In genomic region chr5:23412011-23412410, GRCh38 we compare ENCODE assay signal across 28 cellular contexts.
DNase-seq lines count a peak whose midpoint lies in the region; ATAC-seq and TF ChIP-seq lines count a peak whose summit lies in the region.
"Had no signal": no experiment of that assay in that cellular context is flagged by ENCODE, and none has a peak within 500 bp of the region (broad histone marks: within the 10 kb centered on the region; RNA-seq: fewer than 3 reads in every experiment).

No MANE protein-coding gene starts in this region.

- H3K9me3 Mint-ChIP-seq in CD8-positive, alpha-beta T cell: peaks cover 30% of the 10 kb centered on the region
- H3K9me3 Mint-ChIP-seq in CD14-positive monocyte: peaks cover 0 to 10% (median 0%) of the 10 kb centered on the region in 7 donors
- H3K9me3 Mint-ChIP-seq: nephron progenitor cell had no signal

- peak overlapping the region; percentile 73 for H2AFZ ChIP-seq in PC-9

- no peak overlapping the region for H3K4me3 Mint-ChIP-seq in CD8-positive, alpha-beta T cell
- no peak overlapping the region for H3K4me3 Mint-ChIP-seq in CD14-positive monocyte
- H3K4me3 Mint-ChIP-seq: activated CD4-positive, alpha-beta T cell treated with anti-CD3 and anti-CD28 coated beads, Interleukin-2, amount 10 ng/mL, durations not matched to agents 24 days and 14 days; activated naive CD4-positive, alpha-beta T cell treated with anti-CD3 and anti-CD28 coated beads, Interleukin-2, amount 50 U/mL, for 24 hours; nephron progenitor cell; stimulated activated memory B cell treated with anti-CD40 and anti-IgM and Interleukin-4, amounts not matched to agents 10 μg/mL and 1 μg/mL and 100 μg/mL, for 72 hours; T-cell; WTC11 had no signal

- H3K9me2 ChIP-seq in PC-9 (ENCODE audit: insufficient read depth): no peaks in the 10 kb centered on the region

- BruUV-seq in PC-9 (replicated peaks; lab: Mats Ljungman, UMichigan): no TSS peak

- H3K4me1 ChIP-seq in PC-9 (replicated peaks; ENCODE audit: insufficient read depth) (peaks cover 20% of the 10 kb centered on the region), heart right ventricle (no peaks in the 10 kb centered on the region)
- no peaks in the 10 kb centered on the region for H3K4me1 ChIP-seq in CD8-positive, alpha-beta T cell (ENCODE audit: insufficient read depth, low read length)
- H3K4me1 ChIP-seq: BE2C, SJCRH30 had no signal

- intact Hi-C loops in PC-9 (cut with micrococcal nuclease; ENCODE audit: unreplicated experiment): no loop called here
- intact Hi-C loops in heart right ventricle (cut with DNase I): no loop called here
- intact Hi-C loops in CD8-positive, alpha-beta T cell (cut with DNase I, micrococcal nuclease): no loop called here
- intact Hi-C loops in CD14-positive monocyte (cut with micrococcal nuclease): no loop called here

- H3K27ac ChIP-seq in PC-9: peak overlapping the region; percentile 58; the same call in 1 of the 2 replicates
- no peak overlapping the region for H3K27ac ChIP-seq in heart right ventricle
- no peak overlapping the region for H3K27ac ChIP-seq in CD8-positive, alpha-beta T cell (ENCODE audit: low read depth, low read length)
- H3K27ac ChIP-seq: brain microvascular endothelial cell, SJCRH30 had no signal

- TF ChIP-seq CTCF in PC-9 (conservative IDR thresholded peaks at IDR 0.05): no peak
- no peak for TF ChIP-seq CTCF in fibroblast of mammary gland (conservative IDR thresholded peaks at IDR 0.05; ENCODE audit: control insufficient read depth, insufficient read depth, low read depth, low read length)
- TF ChIP-seq CTCF in heart right ventricle (IDR thresholded peaks at IDR 0.05): no peak
- TF ChIP-seq CTCF in CD8-positive, alpha-beta T cell (IDR thresholded peaks at IDR 0.05): no peak
- TF ChIP-seq CTCF in CD14-positive monocyte (IDR thresholded peaks at IDR 0.05): no peak

- H3F3A ChIP-seq in PC-9 (ENCODE audit: insufficient read depth, low read depth): peaks cover 5% of the 10 kb centered on the region; the same call in 1 of the 2 replicates

- H3K4me2 ChIP-seq in PC-9: peak overlapping the region; percentile 75

- DNase-seq in DMS53 treated with DMSO at 0.1 percent for 48 hours (lab: John Stamatoyannopoulos, UW; ENCODE audit: unreplicated experiment): peak; percentile 4
- DNase-seq in HT-29 (ENCODE audit: low spot score): peak; percentile 8
- peak in 1 of 2 experiments; percentile 80 for DNase-seq in PC-9
- DNase-seq in fibroblast of mammary gland (ENCODE audit: low read depth): peak; percentile 18
- DNase-seq in heart right ventricle: no peak
- no peak for DNase-seq in CD8-positive, alpha-beta T cell
- DNase-seq in CD14-positive monocyte (ENCODE audit: low spot score): no peak
- DNase-seq: activated CD4-positive, alpha-beta T cell treated with anti-CD3 and anti-CD28 coated beads, Interleukin-2, amount 10 ng/mL, durations not matched to agents 24 days and 14 days; activated CD8-positive, alpha-beta memory T cell treated with anti-CD3 and anti-CD28 coated beads for 24 hours; activated T-cell treated with anti-CD3 and anti-CD28 coated beads for 4 hours; amniotic stem cell; BE2C; brain microvascular endothelial cell; DMS153; hypothalamus; left cardiac atrium; NCI-H1417; NCI-H2029 treated with DMSO at 0.1 percent for 48 hours; nephron progenitor cell; SJCRH30; T-cell had no signal

- H3K79me2 ChIP-seq in PC-9 (ENCODE audit: low read depth): no peaks in the 10 kb centered on the region

- H3K27me3 ChIP-seq in PC-9 (ENCODE audit: insufficient read depth, low read depth) (no peaks in the 10 kb centered on the region), heart right ventricle (no peaks in the 10 kb centered on the region)
- H3K27me3 ChIP-seq in CD8-positive, alpha-beta T cell (ENCODE audit: insufficient read depth, low read length): no peaks in the 10 kb centered on the region
- H3K27me3 ChIP-seq: BE2C, brain microvascular endothelial cell, SJCRH30 had no signal

- WGBS in heart right ventricle, 2 donors: 70 to 87% methylated on average over 2 of the region's 2 CpGs

- H3K36me3 Mint-ChIP-seq in CD8-positive, alpha-beta T cell: no peaks in the 10 kb centered on the region
- no peaks in the 10 kb centered on the region for H3K36me3 Mint-ChIP-seq in CD14-positive monocyte
- H3K36me3 Mint-ChIP-seq: activated naive CD4-positive, alpha-beta T cell treated with anti-CD3 and anti-CD28 coated beads, Interleukin-2, amount 50 U/mL, for 24 hours; stimulated activated memory B cell treated with anti-CD40 and anti-IgM and Interleukin-4, amounts not matched to agents 10 μg/mL and 1 μg/mL and 100 μg/mL, for 72 hours; T-cell had no signal

- no peaks in the 10 kb centered on the region for H3K27me3 Mint-ChIP-seq in CD8-positive, alpha-beta T cell (ENCODE audit: low read depth)
- H3K27me3 Mint-ChIP-seq in CD14-positive monocyte (ENCODE audit: low read depth in 3 of 3): no peaks in the 10 kb centered on the region
- H3K27me3 Mint-ChIP-seq: activated CD4-positive, alpha-beta T cell treated with anti-CD3 and anti-CD28 coated beads, Interleukin-2, amount 10 ng/mL, durations not matched to agents 24 days and 14 days; activated naive CD4-positive, alpha-beta T cell treated with anti-CD3 and anti-CD28 coated beads, Interleukin-2, amount 50 U/mL, for 24 hours; stimulated activated memory B cell treated with anti-CD40 and anti-IgM and Interleukin-4, amounts not matched to agents 10 μg/mL and 1 μg/mL and 100 μg/mL, for 72 hours; T-cell had no signal

- H3K36me3 ChIP-seq in PC-9 (ENCODE audit: low read depth) (no peaks in the 10 kb centered on the region), heart right ventricle (no peaks in the 10 kb centered on the region)
- H3K36me3 ChIP-seq in CD8-positive, alpha-beta T cell (ENCODE audit: insufficient read depth, low read length): no peaks in the 10 kb centered on the region
- H3K36me3 ChIP-seq: BE2C, brain microvascular endothelial cell, SJCRH30 had no signal

- H3K9me3 ChIP-seq in PC-9 (ENCODE audit: insufficient read depth, low read depth): no peaks in the 10 kb centered on the region
- H3K9me3 ChIP-seq in heart right ventricle: peaks cover 0 to 5% (median 0%) of the 10 kb centered on the region in 11 donors
- H3K9me3 ChIP-seq in CD8-positive, alpha-beta T cell (ENCODE audit: low read length): no peaks in the 10 kb centered on the region
- H3K9me3 ChIP-seq: BE2C, SJCRH30 had no signal

- peaks cover 5% of the 10 kb centered on the region; the same call in 1 of the 2 replicates for H4K20me1 ChIP-seq in PC-9 (ENCODE audit: insufficient read depth)

- H3K4me1 Mint-ChIP-seq in CD8-positive, alpha-beta T cell (ENCODE audit: low read depth): no peaks in the 10 kb centered on the region
- H3K4me1 Mint-ChIP-seq in CD14-positive monocyte: no peaks in the 10 kb centered on the region
- H3K4me1 Mint-ChIP-seq: activated CD4-positive, alpha-beta T cell treated with anti-CD3 and anti-CD28 coated beads, Interleukin-2, amount 10 ng/mL, durations not matched to agents 24 days and 14 days; activated naive CD4-positive, alpha-beta T cell treated with anti-CD3 and anti-CD28 coated beads, Interleukin-2, amount 50 U/mL, for 24 hours; stimulated activated memory B cell treated with anti-CD40 and anti-IgM and Interleukin-4, amounts not matched to agents 10 μg/mL and 1 μg/mL and 100 μg/mL, for 72 hours; T-cell had no signal

- no peak overlapping the region for H3K27ac Mint-ChIP-seq in CD8-positive, alpha-beta T cell
- no peak overlapping the region for H3K27ac Mint-ChIP-seq in CD14-positive monocyte
- H3K27ac Mint-ChIP-seq: activated CD4-positive, alpha-beta T cell treated with anti-CD3 and anti-CD28 coated beads, Interleukin-2, amount 10 ng/mL, durations not matched to agents 24 days and 14 days; activated naive CD4-positive, alpha-beta T cell treated with anti-CD3 and anti-CD28 coated beads, Interleukin-2, amount 50 U/mL, for 24 hours; activated T-helper 2 cell treated with anti-CD3 and anti-CD28 coated beads, Interferon-gamma antibody, Interleukin-2, Interleukin-4, amounts not matched to agents 10 μg/mL and 5 μg/mL and 100 μg/mL, durations not matched to agents 14 hours and 24 hours and 36 hours; nephron progenitor cell; stimulated activated memory B cell treated with anti-CD40 and anti-IgM and Interleukin-4, amounts not matched to agents 10 μg/mL and 1 μg/mL and 100 μg/mL, for 72 hours; T-cell; WTC11 had no signal

- CTCF ChIA-PET in PC-9 (lab: Charles Lee): no interaction called here
- CTCF ChIA-PET in CD8-positive, alpha-beta T cell (lab: Charles Lee): no interaction called here

- ATAC-seq in heart right ventricle: no peak
- ATAC-seq in CD8-positive, alpha-beta T cell: no peak
- no peak for ATAC-seq in GM21737 (IDR thresholded peaks at IDR 0.05; ENCODE audit: unreplicated experiment)
- ATAC-seq: K562; left cardiac atrium; stimulated activated memory B cell treated with anti-CD40 and anti-IgM and Interleukin-4, amounts not matched to agents 10 μg/mL and 1 μg/mL and 100 μg/mL, for 72 hours; T-cell; WTC11 had no signal

- POLR2A ChIA-PET in PC-9 (lab: Charles Lee; ENCODE audit: unreplicated experiment): no interaction called here
- POLR2A ChIA-PET in CD8-positive, alpha-beta T cell (lab: Charles Lee): no interaction called here

- H3K4me3 ChIP-seq in PC-9: peak overlapping the region; percentile 45; the same call in 1 of the 2 replicates
- H3K4me3 ChIP-seq in fibroblast of mammary gland (ENCODE audit: control insufficient read depth, low read depth, low read length): no peak overlapping the region
- no peak overlapping the region for H3K4me3 ChIP-seq in heart right ventricle
- H3K4me3 ChIP-seq in CD8-positive, alpha-beta T cell (ENCODE audit: low read depth, low read length): no peak overlapping the region
- H3K4me3 ChIP-seq: K562, lung, SJCRH30 had no signal

Comparison
In these comparisons a context has a peak if more than half of its experiments do, and no peak if none do; other contexts are left out.
1. DNase-seq: peak in DMS53 treated with DMSO at 0.1 percent for 48 hours (single experiment), HT-29 (single experiment) and fibroblast of mammary gland (single experiment); none in heart right ventricle (0 of 2), CD8-positive, alpha-beta T cell (0 of 7) and CD14-positive monocyte (single experiment).